Comparison of ENCODE assay signal across 20 cellular contexts in genomic region chr10:51000976-51001375, GRCh38.
DNase-seq lines count a peak whose midpoint lies in the region; ATAC-seq and TF ChIP-seq lines count a peak whose summit lies in the region.
"Had no signal": no experiment of that assay in that cellular context is flagged by ENCODE, and none has a peak within 500 bp of the region (broad histone marks: within the 10 kb centered on the region; RNA-seq: fewer than 3 reads in every experiment).

No MANE protein-coding gene starts in this region.

- H4K20me1 ChIP-seq in BLaER1 treated with 17β-estradiol and CSF1 and Interleukin-3, amounts not matched to agents 10 nM and 100 nM, result no peaks in the 10 kb centered on the region
- H4K20me1 ChIP-seq in fibroblast of lung (ENCODE audit: control insufficient read depth, extremely low read depth, insufficient read depth, low read length) (no peaks in the 10 kb centered on the region), osteoblast (ENCODE audit: insufficient read depth, low read length) (no peaks in the 10 kb centered on the region)

- no peaks in the 10 kb centered on the region for H3K36me3 ChIP-seq in BLaER1 treated with 17β-estradiol and CSF1 and Interleukin-3, amounts not matched to agents 10 nM and 100 nM
- H3K36me3 ChIP-seq in fibroblast of lung (ENCODE audit: control insufficient read depth, insufficient read depth, low read length), result no peaks in the 10 kb centered on the region
- no peaks in the 10 kb centered on the region for H3K36me3 ChIP-seq in osteoblast (ENCODE audit: insufficient read depth, low read length)
- H3K36me3 ChIP-seq: MG63 had no signal

- H3K27me3 ChIP-seq in BLaER1 treated with 17β-estradiol and CSF1 and Interleukin-3, amounts not matched to agents 10 nM and 100 nM, result no peaks in the 10 kb centered on the region
- H3K27me3 ChIP-seq in fibroblast of lung (ENCODE audit: control insufficient read depth, insufficient read depth, low read length) (no peaks in the 10 kb centered on the region), osteoblast (ENCODE audit: insufficient read depth, low read length) (no peaks in the 10 kb centered on the region), dorsolateral prefrontal cortex (peaks cover 0 to 49% (median 1%) of the 10 kb centered on the region in 45 donors)
- H3K27me3 ChIP-seq: MG63 had no signal

- TF ChIP-seq CTCF in fibroblast of lung (conservative IDR thresholded peaks at IDR 0.05 in 1 of 2, IDR thresholded peaks at IDR 0.05 in 1 of 2; ENCODE audit: low read depth in 1 of 2, low read length in 2 of 2) (no peak), osteoblast (IDR thresholded peaks at IDR 0.05; ENCODE audit: extremely low read depth, low read depth, low read length) (no peak), dorsolateral prefrontal cortex (IDR thresholded peaks at IDR 0.05 in 54 of 56, conservative IDR thresholded peaks at IDR 0.05 in 2 of 56; ENCODE audit: low read depth in 1 of 56, partially characterized antibody in 56 of 56) (no peak), omental fat pad (IDR thresholded peaks at IDR 0.05) (no peak)

- no peak overlapping the region for H3K4me3 Mint-ChIP-seq in activated naive CD8-positive, alpha-beta T cell treated with anti-CD3 and anti-CD28 coated beads, Interleukin-2, amount 50 U/mL, for 24 hours
- H3K4me3 Mint-ChIP-seq: activated T-cell treated with anti-CD3 and anti-CD28 coated beads, Interleukin-2, amount 50 U/mL, for 24 hours; CD4-positive, alpha-beta T cell; naive thymus-derived CD8-positive, alpha-beta T cell had no signal

- H3K4me1 Mint-ChIP-seq in activated naive CD8-positive, alpha-beta T cell treated with anti-CD3 and anti-CD28 coated beads, Interleukin-2, amount 50 U/mL, for 24 hours, result no peaks in the 10 kb centered on the region
- H3K4me1 Mint-ChIP-seq: naive thymus-derived CD8-positive, alpha-beta T cell had no signal

- H3K27ac Mint-ChIP-seq in activated naive CD8-positive, alpha-beta T cell treated with anti-CD3 and anti-CD28 coated beads, Interleukin-2, amount 50 U/mL, for 24 hours, result no peak overlapping the region
- H3K27ac Mint-ChIP-seq: activated T-cell treated with anti-CD3 and anti-CD28 coated beads, Interleukin-2, amount 50 U/mL, for 24 hours; CD4-positive, alpha-beta T cell; naive thymus-derived CD8-positive, alpha-beta T cell had no signal

- intact Hi-C loops in dorsolateral prefrontal cortex (cut with DNase I), result no loop called here

- no peak for ATAC-seq in activated naive CD8-positive, alpha-beta T cell treated with anti-CD3 and anti-CD28 coated beads, Interleukin-2, amount 50 U/mL, for 24 hours
- no peak for ATAC-seq in omental fat pad (ENCODE audit: low FRiP score)
- ATAC-seq: naive thymus-derived CD8-positive, alpha-beta T cell had no signal

- H3K9me3 Mint-ChIP-seq in activated naive CD8-positive, alpha-beta T cell treated with anti-CD3 and anti-CD28 coated beads, Interleukin-2, amount 50 U/mL, for 24 hours, result no peaks in the 10 kb centered on the region
- H3K9me3 Mint-ChIP-seq: activated T-cell treated with anti-CD3 and anti-CD28 coated beads, Interleukin-2, amount 50 U/mL, for 24 hours; CD4-positive, alpha-beta T cell; naive thymus-derived CD8-positive, alpha-beta T cell had no signal

- no peak overlapping the region for H3K4me3 ChIP-seq in BLaER1 treated with 17β-estradiol and CSF1 and Interleukin-3, amounts not matched to agents 10 nM and 100 nM
- H3K4me3 ChIP-seq in fibroblast of lung (replicated peaks in 1 of 4; ENCODE audit: control extremely low read depth in 1 of 4, insufficient read depth in 1 of 4, low read depth in 3 of 4, low read length in 4 of 4), result no peak overlapping the region
- H3K4me3 ChIP-seq in osteoblast (ENCODE audit: insufficient read depth, low read length), result no peak overlapping the region
- H3K4me3 ChIP-seq in dorsolateral prefrontal cortex, result no peak overlapping the region
- H3K4me3 ChIP-seq: MG63 had no signal

- H2AFZ ChIP-seq in fibroblast of lung (ENCODE audit: low read length) (no peak overlapping the region), osteoblast (ENCODE audit: low read length) (no peak overlapping the region)

- H3K4me2 ChIP-seq in BLaER1 treated with 17β-estradiol and CSF1 and Interleukin-3, amounts not matched to agents 10 nM and 100 nM, result peak overlapping the region; percentile 45 to 89 (median 72); a peak in 21 of 22 replicates
- H3K4me2 ChIP-seq in fibroblast of lung (ENCODE audit: extremely low read depth, insufficient read depth, low read length) (peak overlapping the region; percentile 36), osteoblast (ENCODE audit: insufficient read depth, low read length) (peak overlapping the region; percentile 34)
- H3K4me2 ChIP-seq: SK-N-SH had no signal

- H3K27me3 Mint-ChIP-seq in activated naive CD8-positive, alpha-beta T cell treated with anti-CD3 and anti-CD28 coated beads, Interleukin-2, amount 50 U/mL, for 24 hours, result peaks cover 16% of the 10 kb centered on the region

- peak overlapping the region in 3 of 11 experiments; percentile 24 to 41 (median 29); a peak in 3 of 22 replicates for H3K9ac ChIP-seq in BLaER1 treated with 17β-estradiol and CSF1 and Interleukin-3, amounts not matched to agents 10 nM and 100 nM
- H3K9ac ChIP-seq in fibroblast of lung (ENCODE audit: insufficient read depth, low read length), result no peak overlapping the region
- H3K9ac ChIP-seq: SK-N-SH had no signal

- no peaks in the 10 kb centered on the region for H3K36me3 Mint-ChIP-seq in activated naive CD8-positive, alpha-beta T cell treated with anti-CD3 and anti-CD28 coated beads, Interleukin-2, amount 50 U/mL, for 24 hours (ENCODE audit: low read depth)
- H3K36me3 Mint-ChIP-seq: naive thymus-derived CD8-positive, alpha-beta T cell had no signal

- H3K79me2 ChIP-seq in fibroblast of lung (ENCODE audit: control insufficient read depth, insufficient read depth, low read length) (peaks cover 36% of the 10 kb centered on the region), osteoblast (ENCODE audit: insufficient read depth, low read length) (no peaks in the 10 kb centered on the region)

- H3K4me1 ChIP-seq in BLaER1 treated with 17β-estradiol and CSF1 and Interleukin-3, amounts not matched to agents 10 nM and 100 nM, result peaks cover 8 to 18% (median 13%) of the 10 kb centered on the region in 10 experiments; a peak in 19 of 20 replicates
- H3K4me1 ChIP-seq in fibroblast of lung (ENCODE audit: control insufficient read depth, extremely low read depth, insufficient read depth, low read length) (peaks cover 18% of the 10 kb centered on the region), osteoblast (ENCODE audit: insufficient read depth, low read length) (peaks cover 16% of the 10 kb centered on the region)

- no peaks in the 10 kb centered on the region for H3K9me3 ChIP-seq in BLaER1 treated with 17β-estradiol and CSF1 and Interleukin-3, amounts not matched to agents 10 nM and 100 nM (replicated peaks in 1 of 11)
- no peaks in the 10 kb centered on the region for H3K9me3 ChIP-seq in fibroblast of lung (ENCODE audit: control insufficient read depth, insufficient read depth, low read depth, low read length)
- H3K9me3 ChIP-seq in osteoblast (ENCODE audit: low read depth, low read length), result no peaks in the 10 kb centered on the region
- H3K9me3 ChIP-seq: MG63, SK-N-SH had no signal

- peak overlapping the region in 2 of 11 experiments; percentile 25 to 28; a peak in 3 of 22 replicates for H3K27ac ChIP-seq in BLaER1 treated with 17β-estradiol and CSF1 and Interleukin-3, amounts not matched to agents 10 nM and 100 nM
- H3K27ac ChIP-seq in fibroblast of lung (ENCODE audit: insufficient read depth, low read length) (peak overlapping the region; percentile 73), osteoblast (ENCODE audit: low read depth, low read length) (peak overlapping the region; percentile 66), dorsolateral prefrontal cortex (no peak overlapping the region)

- DNase-seq in LHCN-M2 (ENCODE audit: low read depth) (peak; percentile 42), fibroblast of lung (ENCODE audit: low read depth in 2 of 2) (peak in 1 of 2 donors; percentile 7), osteoblast (ENCODE audit: insufficient read length, low spot score, missing footprints) (peak; percentile 41), dorsolateral prefrontal cortex (no peak), omental fat pad (ENCODE audit: low spot score) (no peak)
- DNase-seq in activated naive CD8-positive, alpha-beta T cell treated with anti-CD3 and anti-CD28 coated beads, Interleukin-2, amount 50 U/mL, for 24 hours, result no peak
- no peak for DNase-seq in stimulated activated CD4-positive, alpha-beta T cell treated with anti-CD3 and anti-CD28 coated beads, Interleukin-2, amount 100 ng/mL, for 48 hours
- DNase-seq: activated CD4-positive, CD25-positive, alpha-beta regulatory T cell treated with anti-CD3 and anti-CD28 coated beads, Interleukin-2, amount 50 U/mL, for 72 hours; activated T-cell treated with anti-CD3 and anti-CD28 coated beads, Interleukin-2, amount 50 U/mL, for 24 hours; amygdala; CD4-positive, alpha-beta T cell; cerebellar nuclear complex; effector CD8-positive, alpha-beta T cell; MG63; NCI-H1436; posterior cingulate gyrus; T-helper 9 cell had no signal

Comparison
In these comparisons a context has a peak if more than half of its experiments do, and no peak if none do; other contexts are left out.
1. H3K27ac ChIP-seq: peak in fibroblast of lung (single experiment) and osteoblast (single experiment); none in dorsolateral prefrontal cortex (0 of 59).
2. DNase-seq: peak in LHCN-M2 (single experiment) and osteoblast (single experiment); none in activated naive CD8-positive, alpha-beta T cell treated with anti-CD3 and anti-CD28 coated beads, Interleukin-2, amount 50 U/mL, for 24 hours (single experiment), stimulated activated CD4-positive, alpha-beta T cell treated with anti-CD3 and anti-CD28 coated beads, Interleukin-2, amount 100 ng/mL, for 48 hours (0 of 2), dorsolateral prefrontal cortex (0 of 10) and omental fat pad (single experiment).
3. Peak in every context shown above with its lines, with median percentiles within 50 percentile points of each other: H3K4me2 ChIP-seq.